Comparison of ENCODE assay signal across 20 cellular contexts in the genomic region with DNA sequence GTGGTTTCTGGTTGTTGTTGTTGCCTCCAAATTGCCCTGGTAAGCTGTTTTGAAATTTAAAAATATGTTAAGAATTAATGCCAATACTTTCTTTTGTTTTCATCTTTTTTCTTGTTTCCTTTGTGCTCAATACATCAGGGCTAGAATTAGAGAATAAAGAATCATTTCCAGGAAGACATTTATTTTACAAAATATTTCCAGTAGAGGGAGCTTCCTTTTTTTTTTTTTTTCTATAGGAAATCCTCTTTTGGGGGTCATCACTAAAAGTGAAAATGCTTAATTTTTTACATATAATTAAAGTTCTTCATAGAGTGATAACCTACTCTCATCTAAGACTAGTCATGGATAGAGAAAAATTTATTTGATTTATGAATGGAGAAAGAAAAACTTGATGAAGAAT. TPM values are rescaled to one million over a fixed set of nuclear protein-coding genes. Genes with fewer than 3 reads are reported as not detected.
A peak's percentile ranks its signal among the peaks of the same experiment; 100 is the strongest.
DNase-seq lines count a peak whose midpoint lies in the region; ATAC-seq and TF ChIP-seq lines count a peak whose summit lies in the region.
"Had no signal": no experiment of that assay in that cellular context is flagged by ENCODE, and none has a peak within 500 bp of the region (broad histone marks: within the 10 kb centered on the region; RNA-seq: fewer than 3 reads in every experiment).

No MANE protein-coding gene starts in this region.

- no peaks in the 10 kb centered on the region for H3K79me2 ChIP-seq in PC-9 (ENCODE audit: low read depth)

- H3K9me3 ChIP-seq in PC-9 (ENCODE audit: insufficient read depth, low read depth), result no peaks in the 10 kb centered on the region
- H3K9me3 ChIP-seq: Peyer's patch had no signal

- no peak overlapping the region for H3K4me3 ChIP-seq in PC-9
- H3K4me3 ChIP-seq: GM12878, GM23248, Peyer's patch had no signal

- H3K27me3 Mint-ChIP-seq in endothelial cell (ENCODE audit: unreplicated experiment), result peaks cover 3% of the 10 kb centered on the region
- H3K27me3 Mint-ChIP-seq in activated naive CD8-positive, alpha-beta T cell treated with anti-CD3 and anti-CD28 coated beads for 36 hours, result peaks cover 27% of the 10 kb centered on the region
- H3K27me3 Mint-ChIP-seq: CD4-positive, CD25-positive, alpha-beta regulatory T cell had no signal

- no peak overlapping the region for H3K4me3 Mint-ChIP-seq in endothelial cell (ENCODE audit: unreplicated experiment)
- H3K4me3 Mint-ChIP-seq in activated naive CD8-positive, alpha-beta T cell treated with anti-CD3 and anti-CD28 coated beads for 36 hours, result no peak overlapping the region
- H3K4me3 Mint-ChIP-seq: CD4-positive, CD25-positive, alpha-beta regulatory T cell had no signal

- ATAC-seq in GM19035 (IDR thresholded peaks at IDR 0.05; ENCODE audit: unreplicated experiment), result no peak
- ATAC-seq: GM12878 had no signal

- POLR2A ChIA-PET in PC-9 (lab: Charles Lee; ENCODE audit: unreplicated experiment), result no interaction called here

- H3F3A ChIP-seq in PC-9 (ENCODE audit: insufficient read depth, low read depth), result no peaks in the 10 kb centered on the region

- intact Hi-C loops in PC-9 (cut with micrococcal nuclease; ENCODE audit: unreplicated experiment), result loop anchor here (1.0 kb wide), 1 partner anchor 10 kb away; no protein-coding TSS in a partner anchor
- intact Hi-C loops in cardiac septum (cut with DNase I), result no loop called here

- H3K27ac ChIP-seq in 22Rv1, result no peak overlapping the region
- no peak overlapping the region for H3K27ac ChIP-seq in PC-9
- H3K27ac ChIP-seq: GM23248, HL-60, Peyer's patch had no signal

- H3K36me3 ChIP-seq in PC-9 (ENCODE audit: low read depth), result no peaks in the 10 kb centered on the region
- H3K36me3 ChIP-seq: Peyer's patch had no signal

- H4K20me1 ChIP-seq in PC-9 (ENCODE audit: insufficient read depth), result no peaks in the 10 kb centered on the region

- no peak overlapping the region for H3K27ac Mint-ChIP-seq in endothelial cell (ENCODE audit: unreplicated experiment)
- H3K27ac Mint-ChIP-seq in activated naive CD8-positive, alpha-beta T cell treated with anti-CD3 and anti-CD28 coated beads for 36 hours, result no peak overlapping the region
- H3K27ac Mint-ChIP-seq: CD4-positive, CD25-positive, alpha-beta regulatory T cell had no signal

- no peaks in the 10 kb centered on the region for H3K36me3 Mint-ChIP-seq in endothelial cell (ENCODE audit: low read depth, unreplicated experiment)
- H3K36me3 Mint-ChIP-seq in activated naive CD8-positive, alpha-beta T cell treated with anti-CD3 and anti-CD28 coated beads for 36 hours, result no peaks in the 10 kb centered on the region
- H3K36me3 Mint-ChIP-seq: CD4-positive, CD25-positive, alpha-beta regulatory T cell had no signal

- no peaks in the 10 kb centered on the region for H3K9me3 Mint-ChIP-seq in endothelial cell (ENCODE audit: unreplicated experiment)
- H3K9me3 Mint-ChIP-seq in activated naive CD8-positive, alpha-beta T cell treated with anti-CD3 and anti-CD28 coated beads for 36 hours, result peaks cover 3% of the 10 kb centered on the region

- no TSS peak for BruUV-seq in PC-9 (replicated peaks; lab: Mats Ljungman, UMichigan)

- peaks cover 5% of the 10 kb centered on the region for H3K4me1 Mint-ChIP-seq in endothelial cell (ENCODE audit: unreplicated experiment)
- peaks cover 7% of the 10 kb centered on the region for H3K4me1 Mint-ChIP-seq in activated naive CD8-positive, alpha-beta T cell treated with anti-CD3 and anti-CD28 coated beads for 36 hours

- H3K4me2 ChIP-seq in PC-9, result no peak overlapping the region

- H3K4me1 ChIP-seq in PC-9 (replicated peaks; ENCODE audit: insufficient read depth), result no peaks in the 10 kb centered on the region
- H3K4me1 ChIP-seq: Peyer's patch had no signal

- H2AFZ ChIP-seq in PC-9, result no peak overlapping the region
- H2AFZ ChIP-seq: GM23248 had no signal

- TF ChIP-seq CTCF in 22Rv1 (IDR thresholded peaks at IDR 0.05), result peak; percentile 23
- TF ChIP-seq CTCF in PC-9 (conservative IDR thresholded peaks at IDR 0.05), result peak; percentile 31; the same call in 1 of the 2 replicates
- peak; percentile 40 for TF ChIP-seq CTCF in endothelial cell (IDR thresholded peaks at IDR 0.05; ENCODE audit: unreplicated experiment)

- no peaks in the 10 kb centered on the region for H3K27me3 ChIP-seq in PC-9 (ENCODE audit: insufficient read depth, low read depth)
- H3K27me3 ChIP-seq: Peyer's patch had no signal

- H3K9me2 ChIP-seq in PC-9 (ENCODE audit: insufficient read depth), result no peaks in the 10 kb centered on the region

- CTCF ChIA-PET in PC-9 (lab: Charles Lee), result no interaction called here

- DNase-seq in Kasumi-1 (lab: John Stamatoyannopoulos, UW) (peak; percentile 2 to 37), PC-9 (no peak), endothelial cell (ENCODE audit: low spot score) (no peak), cardiac septum (ENCODE audit: low spot score) (no peak), GOT3 (lab: John Stamatoyannopoulos, UW) (no peak)
- no peak for DNase-seq in activated naive CD8-positive, alpha-beta T cell treated with anti-CD3 and anti-CD28 coated beads for 36 hours
- DNase-seq: AML-193; CD4-positive, CD25-positive, alpha-beta regulatory T cell; GM23248; NCI-H1105; NCI-H1694 treated with DMSO at 0.1 percent for 48 hours; NCI-H510A; NK-92 treated with Interleukin-12 subunit alpha and Interleukin-12 subunit beta, amount 100 ng/mL, for 24 hours; Peyer's patch had no signal

RNA-seq across cellular contexts. Expression of a gene that starts 2.4 kb away (rescaled TPM):
- total RNA-seq in PC-9 (2021), result 0.39 TPM in 1 of 2 replicates, not detected in the other
- not detected for total RNA-seq in endothelial cell (ENCODE audit: unreplicated experiment)
- total RNA-seq in activated naive CD8-positive, alpha-beta T cell treated with anti-CD3 and anti-CD28 coated beads for 36 hours, result not detected
- not detected for total RNA-seq in cardiac septum
- total RNA-seq: CD4-positive, CD25-positive, alpha-beta regulatory T cell; G401; GM12878; GM23248; MCF 10A had no signal

Comparison
In these comparisons a context has a peak if more than half of its experiments do, and no peak if none do; other contexts are left out.
1. DNase-seq: peak in Kasumi-1 (2 of 2); none in PC-9 (0 of 2), endothelial cell (single experiment), activated naive CD8-positive, alpha-beta T cell treated with anti-CD3 and anti-CD28 coated beads for 36 hours (single experiment), cardiac septum (single experiment) and GOT3 (single experiment).
2. Peak in every context shown above with its lines, with median percentiles within 50 percentile points of each other: CTCF ChIP-seq.